ENCODE assay signal across 1 cellular context in the genomic region with DNA sequence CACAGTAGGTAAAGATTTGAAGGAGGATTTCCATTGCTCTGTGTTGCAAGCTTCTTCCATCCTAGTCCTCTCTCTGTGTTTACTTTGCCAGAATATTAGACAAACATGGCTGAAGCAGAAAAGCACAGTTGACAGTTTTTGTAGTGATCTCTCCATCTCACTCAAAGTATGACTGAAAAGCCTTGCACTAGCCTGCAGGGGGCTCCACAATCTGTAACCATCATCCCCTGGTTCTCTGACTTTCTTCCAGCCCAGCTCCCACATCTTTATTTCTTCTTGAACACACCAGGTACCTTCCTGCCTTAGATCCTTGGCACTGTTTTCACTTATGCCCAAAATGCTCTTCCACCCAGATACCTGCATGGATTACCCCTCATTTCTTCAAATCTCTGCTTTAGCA.
TF ChIP-seq lines count a peak whose summit lies in the region.

No MANE protein-coding gene starts in this region.

TF ChIP-seq in Ishikawa, 13 proteins besides CTCF, POLR2A, EP300 and RAD21 (continued from another document):
- TF ChIP-seq REST (IDR thresholded peaks at IDR 0.05; ENCODE audit: low read depth) = no peak
- no peak for TF ChIP-seq TEAD4 (IDR thresholded peaks at IDR 0.05)
